ENCODE assay signal across 14 cellular contexts in the genomic region with DNA sequence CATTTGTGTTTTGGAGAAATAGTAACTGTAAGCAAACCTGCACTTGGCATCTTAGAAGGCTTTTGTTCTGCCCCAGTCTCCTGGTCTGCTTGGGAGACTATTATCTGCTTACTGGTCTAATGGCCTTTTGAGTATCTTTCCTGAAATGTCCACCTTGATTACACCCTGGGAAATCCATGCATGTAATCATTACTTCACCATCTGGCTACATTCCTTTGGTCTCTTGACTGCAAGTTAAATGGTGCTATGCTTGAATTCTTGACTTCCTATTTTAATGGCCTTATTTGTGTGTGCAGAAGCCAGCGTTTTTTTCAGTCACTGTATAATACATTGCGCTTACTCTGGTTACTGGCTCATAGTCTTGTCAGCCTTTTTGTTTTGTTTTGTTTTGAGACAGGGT. TPM values are rescaled to one million over a fixed set of nuclear protein-coding genes. Genes with fewer than 3 reads are reported as not detected.
DNase-seq lines count a peak whose midpoint lies in the region; ATAC-seq, FAIRE-seq and TF ChIP-seq lines count a peak whose summit lies in the region.
"Had no signal": no experiment of that assay in that cellular context is flagged by ENCODE, and none has a peak within 500 bp of the region (broad histone marks: within the 10 kb centered on the region; RNA-seq: fewer than 3 reads in every experiment).

No MANE protein-coding gene starts in this region.

- H3K4me1 Mint-ChIP-seq in dendritic cell treated with granulocyte-macrophage colony-stimulating factor and Interleukin-4, amounts not matched to agents 40 ng/mL and 50 ng/mL, for 4 days (ENCODE audit: low read depth) = peaks cover 25% of the 10 kb centered on the region
- H3K4me1 Mint-ChIP-seq in neural progenitor cell = peaks cover 6% of the 10 kb centered on the region

- H3K36me3 Mint-ChIP-seq in dendritic cell treated with granulocyte-macrophage colony-stimulating factor and Interleukin-4, amounts not matched to agents 40 ng/mL and 50 ng/mL, for 4 days (ENCODE audit: low read depth) = peaks cover 94% of the 10 kb centered on the region
- H3K36me3 Mint-ChIP-seq in neural progenitor cell = peaks cover 58% of the 10 kb centered on the region

- H3K36me3 ChIP-seq in neural progenitor cell = peaks cover 53% of the 10 kb centered on the region

- TF ChIP-seq POLR2A in H54 (IDR thresholded peaks at IDR 0.05; ENCODE audit: low read depth, low read length) = no peak
- no peak for TF ChIP-seq POLR2A in erythroblast (IDR thresholded peaks at IDR 0.05; ENCODE audit: low read length)

- peaks cover 98% of the 10 kb centered on the region for H3K79me2 ChIP-seq in neural progenitor cell (ENCODE audit: low read depth)

- H3K4me3 Mint-ChIP-seq in dendritic cell treated with granulocyte-macrophage colony-stimulating factor and Interleukin-4, amounts not matched to agents 40 ng/mL and 50 ng/mL, for 4 days = no peak overlapping the region
- no peak overlapping the region for H3K4me3 Mint-ChIP-seq in neural progenitor cell

- no peak for TF ChIP-seq CTCF in neural progenitor cell (IDR thresholded peaks at IDR 0.05)

- H3K27me3 Mint-ChIP-seq in dendritic cell treated with granulocyte-macrophage colony-stimulating factor and Interleukin-4, amounts not matched to agents 40 ng/mL and 50 ng/mL, for 4 days = no peaks in the 10 kb centered on the region
- no peaks in the 10 kb centered on the region for H3K27me3 Mint-ChIP-seq in neural progenitor cell (ENCODE audit: insufficient read depth, low read depth)

- H3K4me3 ChIP-seq in neural progenitor cell = no peak overlapping the region
- H3K4me3 ChIP-seq: Peyer's patch had no signal

- H3K27me3 ChIP-seq in neural progenitor cell = no peaks in the 10 kb centered on the region
- H3K27me3 ChIP-seq: Peyer's patch had no signal

- H3K9me3 Mint-ChIP-seq in dendritic cell treated with granulocyte-macrophage colony-stimulating factor and Interleukin-4, amounts not matched to agents 40 ng/mL and 50 ng/mL, for 4 days = no peaks in the 10 kb centered on the region
- H3K9me3 Mint-ChIP-seq in neural progenitor cell = no peaks in the 10 kb centered on the region
- H3K9me3 Mint-ChIP-seq: activated naive CD4-positive, alpha-beta T cell treated with anti-CD3 and anti-CD28 coated beads, Interleukin-2, amount 50 U/mL, for 72 hours had no signal

- intact Hi-C loops in dendritic cell treated with granulocyte-macrophage colony-stimulating factor and Interleukin-4, amounts not matched to agents 40 ng/mL and 50 ng/mL, for 4 days (cut with micrococcal nuclease) = no loop called here

- peaks cover 11% of the 10 kb centered on the region for H3K4me1 ChIP-seq in neural progenitor cell

- peaks cover 64% of the 10 kb centered on the region for H4K20me1 ChIP-seq in neural progenitor cell (ENCODE audit: low read depth)

- no peak overlapping the region for H3K9ac ChIP-seq in neural progenitor cell

- no peak overlapping the region for H3K4me2 ChIP-seq in neural progenitor cell

- H3K27ac Mint-ChIP-seq in dendritic cell treated with granulocyte-macrophage colony-stimulating factor and Interleukin-4, amounts not matched to agents 40 ng/mL and 50 ng/mL, for 4 days = peak overlapping the region; percentile 43
- H3K27ac Mint-ChIP-seq in neural progenitor cell = no peak overlapping the region

- no peaks in the 10 kb centered on the region for H3K9me3 ChIP-seq in neural progenitor cell (ENCODE audit: low read depth)
- H3K9me3 ChIP-seq: Peyer's patch had no signal

- DNase-seq in DMS79 treated with DMSO at 0.1 percent for 48 hours (lab: John Stamatoyannopoulos, UW) (peak; percentile 39), NCI-H226 (peak; percentile 24), neural progenitor cell (ENCODE audit: low spot score) (no peak), H54 (ENCODE audit: insufficient read length, low spot score) (no peak), NOMO-1 (lab: John Stamatoyannopoulos, UW; ENCODE audit: unreplicated experiment in 2 of 2) (no peak), erythroblast (lab: John Stamatoyannopoulos, UW) (no peak)
- DNase-seq: activated CD4-positive, CD25-positive, alpha-beta regulatory T cell treated with anti-CD3 and anti-CD28 coated beads, Interleukin-2, amount 50 U/mL, for 72 hours; NCI-H1417 treated with DMSO at 0.1 percent for 48 hours; occipital lobe; Peyer's patch; stimulated activated CD4-positive, alpha-beta T cell treated with anti-CD3 and anti-CD28 coated beads, Interleukin-4, amount 100 ng/mL, for 4 hours had no signal

- no peak for ATAC-seq in HG03095 (IDR thresholded peaks at IDR 0.05; ENCODE audit: unreplicated experiment)
- ATAC-seq: activated naive CD4-positive, alpha-beta T cell treated with anti-CD3 and anti-CD28 coated beads, Interleukin-2, amount 50 U/mL, for 72 hours had no signal

- peaks cover 49% of the 10 kb centered on the region for H3F3A ChIP-seq in neural progenitor cell (ENCODE audit: low read depth)

- H2AFZ ChIP-seq in neural progenitor cell (replicated peaks) = no peak overlapping the region

- peak overlapping the region; percentile 27 for H3K27ac ChIP-seq in neural progenitor cell
- H3K27ac ChIP-seq: Peyer's patch had no signal

- no peak for FAIRE-seq in H54 (lab: Jason Lieb, UNC)

RNA-seq across cellular contexts. Expression of a gene that starts 29.9 kb away (rescaled TPM):
- total RNA-seq in neural progenitor cell (ENCODE audit: low replicate concordance) = 77.6 and 128 TPM in 2 replicates

Comparison
In these comparisons a context has a peak if more than half of its experiments do, and no peak if none do; other contexts are left out.
1. DNase-seq: peak in DMS79 treated with DMSO at 0.1 percent for 48 hours (single experiment) and NCI-H226 (single experiment); none in neural progenitor cell (single experiment), H54 (single experiment), NOMO-1 (0 of 2) and erythroblast (0 of 2).